Comparison of ENCODE assay signal across 8 cellular contexts in the genomic region with DNA sequence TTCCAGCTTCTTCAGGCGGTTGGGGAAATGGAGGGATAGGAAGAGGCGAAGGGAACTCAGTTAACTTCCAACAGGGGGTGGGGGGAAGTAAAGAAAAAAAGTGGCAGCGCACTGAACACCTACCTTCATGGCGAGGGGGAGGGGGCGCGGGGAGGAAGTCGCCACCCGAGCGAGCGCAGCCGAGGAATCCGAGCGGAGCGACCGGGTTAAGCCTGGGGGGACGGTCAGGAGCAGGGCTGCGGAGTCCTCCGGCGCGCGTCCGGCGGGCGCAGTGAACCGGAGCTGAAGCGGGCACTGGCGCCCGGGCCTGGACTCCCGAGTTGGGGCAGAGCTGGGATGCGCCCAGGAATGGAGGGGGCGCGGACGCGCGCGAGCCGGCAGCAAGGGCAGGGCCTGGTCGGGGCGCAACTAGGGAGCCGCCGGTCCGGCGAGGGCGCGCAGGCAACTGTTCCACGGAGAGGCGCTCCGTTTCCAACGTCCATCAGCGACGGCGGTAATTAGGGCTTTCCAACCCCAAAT. TPM values are rescaled to one million over a fixed set of nuclear protein-coding genes. Genes with fewer than 3 reads are reported as not detected.
A peak's percentile ranks its signal among the peaks of the same experiment; 100 is the strongest.
DNase-seq lines count a peak whose midpoint lies in the region; ATAC-seq, FAIRE-seq and TF ChIP-seq lines count a peak whose summit lies in the region.

WNT5A (minus strand) TSS at position 450 of the 519 bp plus-strand sequence; CDS start at position 129, 321 bp downstream.

- H3K27me3 ChIP-seq in AG04450 (ENCODE audit: control insufficient read depth, insufficient read depth, low read length) (no peaks in the 10 kb centered on the region), HL-60 (ENCODE audit: insufficient read depth, poor library complexity, severe bottlenecking) (peaks cover 75% of the 10 kb centered on the region), iPS-15b (ENCODE audit: control insufficient read depth, insufficient read depth, low read length) (peaks cover 73% of the 10 kb centered on the region), skeletal muscle satellite cell (ENCODE audit: control insufficient read depth, insufficient read depth, low read length) (no peaks in the 10 kb centered on the region)

- H3K27ac ChIP-seq in AG04450 (ENCODE audit: low read depth, low read length) (peak within 1 kb of the TSS; percentile 97), HL-60 (replicated peaks) (no peak within 1 kb of the TSS)

- H3K4me3 ChIP-seq in AG04450 (ENCODE audit: low read depth, low read length) (peak within 1 kb of the TSS; percentile 98), HL-60 (replicated peaks; ENCODE audit: insufficient read depth, low read length) (peak within 1 kb of the TSS; percentile 20), iPS-15b (ENCODE audit: low read depth, low read length) (peak within 1 kb of the TSS; percentile 86), skeletal muscle satellite cell (ENCODE audit: low read length) (peak within 1 kb of the TSS; percentile 76)

- CTCF ChIA-PET in AG04450 (lab: Charles Lee), result interaction anchor here (0.6 to 3.1 kb wide), 4 partner anchors 175 to 614 kb away, joined by 3 to 31 read pairs (median 4); no protein-coding TSS in a partner anchor

- H3K4me1 ChIP-seq in iPS-15b (ENCODE audit: control insufficient read depth, insufficient read depth, low read length) (peaks cover 3% of the 10 kb centered on the region), skeletal muscle satellite cell (ENCODE audit: control insufficient read depth, insufficient read depth, low read length) (peaks cover 59% of the 10 kb centered on the region)

- H3K36me3 Mint-ChIP-seq in activated naive CD8-positive, alpha-beta T cell treated with anti-CD3 and anti-CD28 coated beads for 36 hours, result no peaks in the 10 kb centered on the region

- no peaks in the 10 kb centered on the region for H3K36me3 ChIP-seq in iPS-15b (ENCODE audit: control insufficient read depth, insufficient read depth, low read length)
- peaks cover 23% of the 10 kb centered on the region for H3K36me3 ChIP-seq in skeletal muscle satellite cell (ENCODE audit: insufficient read depth, low read length)

- peak within 1 kb of the TSS; percentile 96 for H3K4me2 ChIP-seq in skeletal muscle satellite cell (ENCODE audit: low read length)

- peaks cover 87% of the 10 kb centered on the region for H3K27me3 Mint-ChIP-seq in activated naive CD8-positive, alpha-beta T cell treated with anti-CD3 and anti-CD28 coated beads for 36 hours

- no peaks in the 10 kb centered on the region; the same call in 1 of the 2 replicates for H3K9me3 ChIP-seq in AG04450 (ENCODE audit: control insufficient read depth, insufficient read depth, low read length)
- no peaks in the 10 kb centered on the region for H3K9me3 ChIP-seq in iPS-15b (ENCODE audit: control insufficient read depth, insufficient read depth, low read length)
- H3K9me3 ChIP-seq in skeletal muscle satellite cell (replicated peaks; ENCODE audit: low read length), result no peaks in the 10 kb centered on the region

- peak within 1 kb of the TSS; percentile 67 for H3K4me3 Mint-ChIP-seq in activated naive CD8-positive, alpha-beta T cell treated with anti-CD3 and anti-CD28 coated beads for 36 hours

- H3K9ac ChIP-seq in iPS-15b (ENCODE audit: low read depth, low read length), result peak within 1 kb of the TSS; percentile 54
- H3K9ac ChIP-seq in skeletal muscle satellite cell (ENCODE audit: low read depth, low read length), result peak within 1 kb of the TSS; percentile 95

- FAIRE-seq in GM12892 (lab: Jason Lieb, UNC), result no peak

- DNase-seq in AG04450 (ENCODE audit: low read depth, low spot score) (no peak), HL-60 (ENCODE audit: low read depth in 1 of 2, low spot score in 1 of 2) (no peak), GM12892 (ENCODE audit: insufficient read length) (no peak), NCI-H2029 treated with DMSO at 0.1 percent for 48 hours (lab: John Stamatoyannopoulos, UW) (no peak)
- no peak for DNase-seq in activated naive CD8-positive, alpha-beta T cell treated with anti-CD3 and anti-CD28 coated beads for 36 hours

- TF ChIP-seq CTCF in AG04450 (IDR thresholded peaks at IDR 0.05; ENCODE audit: low read depth, low read length) (no peak), HL-60 (IDR thresholded peaks at IDR 0.05; ENCODE audit: insufficient read depth, low read length) (no peak)

- TF ChIP-seq POLR2A in GM12892 (IDR thresholded peaks at IDR 0.05; ENCODE audit: low read depth, low read length), result no peak

- no peak within 1 kb of the TSS for H3K27ac Mint-ChIP-seq in activated naive CD8-positive, alpha-beta T cell treated with anti-CD3 and anti-CD28 coated beads for 36 hours

- H3K4me1 Mint-ChIP-seq in activated naive CD8-positive, alpha-beta T cell treated with anti-CD3 and anti-CD28 coated beads for 36 hours, result peaks cover 20% of the 10 kb centered on the region

- POLR2A ChIA-PET in AG04450 (lab: Yijun Ruan, JAX), result interaction anchor here (0.6 to 1.2 kb wide), 5 partner anchors 18 to 595 kb away, joined by 3 to 5 read pairs (median 3); no protein-coding TSS in a partner anchor

- no peak for ATAC-seq in GM18909 (IDR thresholded peaks at IDR 0.05; ENCODE audit: poor library complexity, unreplicated experiment)

- H3K9me3 Mint-ChIP-seq in activated naive CD8-positive, alpha-beta T cell treated with anti-CD3 and anti-CD28 coated beads for 36 hours, result no peaks in the 10 kb centered on the region

RNA-seq across cellular contexts. Expression of gene WNT5A, which starts in this region (rescaled TPM):
- 168 and 203 TPM in 2 replicates for polyA plus RNA-seq in AG04450 (2011; rRNA removed)
- polyA minus RNA-seq in AG04450 (2011; rRNA and poly(A)+ RNA removed), result 290 TPM in 2 replicates
- not detected for total RNA-seq in activated naive CD8-positive, alpha-beta T cell treated with anti-CD3 and anti-CD28 coated beads for 36 hours
- total RNA-seq in skeletal muscle satellite cell (2012; rRNA removed), result 84.9 and 197 TPM in 2 replicates
- polyA plus RNA-seq in GM12892 (2012; ENCODE audit: missing spikeins), result 0.93 TPM

Comparison
In these comparisons a context has a peak if more than half of its experiments do, and no peak if none do; other contexts are left out.
1. H3K4me3 ChIP-seq: peak in every context shown above with its lines; median percentile 98 in AG04450; 86 in iPS-15b; 76 in skeletal muscle satellite cell; 20 in HL-60.